In genomic region chr10:49594594-49594993, GRCh38 we compare ENCODE assay signal across 8 cellular contexts. TPM values are rescaled to one million over a fixed set of nuclear protein-coding genes. Genes with fewer than 3 reads are reported as not detected.
DNase-seq lines count a peak whose midpoint lies in the region; ATAC-seq, FAIRE-seq and TF ChIP-seq lines count a peak whose summit lies in the region.

No MANE protein-coding gene starts in this region.

- H4K20me1 ChIP-seq in H1 (replicated peaks in 1 of 2; ENCODE audit: control insufficient read depth in 1 of 2, insufficient read depth in 2 of 2, low read length in 2 of 2), result no peaks in the 10 kb centered on the region

- no peak overlapping the region for H3K4ac ChIP-seq in H1 (replicated peaks; ENCODE audit: insufficient read length, low read depth, low read length)

- no TSS peak for BruUV-seq in Panc1 (replicated peaks; lab: Mats Ljungman, UMichigan)

- no peak overlapping the region for H3K14ac ChIP-seq in H1 (ENCODE audit: insufficient read length)

- 0 out of 2 replicates have a peak overlapping the region, but pooled peaks have one; percentile 63 for H2AFZ ChIP-seq in H1 (ENCODE audit: low read length)

- H3K9ac ChIP-seq in H1 (replicated peaks in 1 of 4; ENCODE audit: extremely low read depth in 1 of 4, low read depth in 3 of 4, low read length in 3 of 4), result no peak overlapping the region

- no peak overlapping the region for H3K23ac ChIP-seq in H1 (ENCODE audit: insufficient read length)

- H3K4me3 ChIP-seq in Panc1 (ENCODE audit: low read depth in 2 of 2, low read length in 2 of 2) (no peak overlapping the region), H1 (ENCODE audit: extremely low read depth in 1 of 4, insufficient read depth in 2 of 4, low read depth in 3 of 4, low read length in 4 of 4) (no peak overlapping the region)

- no peak overlapping the region for H3K4me3 Mint-ChIP-seq in memory B cell

- peak; percentile 93 for FAIRE-seq in H1 (lab: Jason Lieb, UNC)

- DNase-seq in NCI-H510A treated with DMSO at 0.1 percent for 48 hours (lab: John Stamatoyannopoulos, UW), result peak; percentile 61
- DNase-seq in NCI-H510A (lab: John Stamatoyannopoulos, UW), result no peak
- DNase-seq in HT-29 (ENCODE audit: low spot score), result peak; percentile 83
- DNase-seq in Panc1 (ENCODE audit: low read depth, low spot score), result peak; percentile 53
- DNase-seq in H1 (ENCODE audit: low read depth in 1 of 2, low spot score in 2 of 2), result peak in 1 of 2 experiments; percentile 77
- no peak for DNase-seq in memory B cell (ENCODE audit: low spot score in 2 of 2)

- no peak overlapping the region; the same call in 1 of the 2 replicates for H2BK12ac ChIP-seq in H1 (ENCODE audit: low read depth, low read length)

- no peak overlapping the region for H2AK5ac ChIP-seq in H1 (ENCODE audit: low read depth, low read length)

- intact Hi-C loops in Panc1 (cut with micrococcal nuclease; ENCODE audit: unreplicated experiment), result loop anchor here (5.0 to 10.0 kb wide), 3 partner anchors 188 to 628 kb away; no protein-coding TSS in a partner anchor

- peak; percentile 96 for TF ChIP-seq RAD21 in H1 (IDR thresholded peaks at IDR 0.05 in 1 of 2, conservative IDR thresholded peaks at IDR 0.05 in 1 of 2; ENCODE audit: low read depth in 2 of 2, low read length in 2 of 2)

- H3K4me2 ChIP-seq in H1 (ENCODE audit: insufficient read depth in 1 of 2, low read depth in 2 of 2, low read length in 2 of 2), result no peak overlapping the region; a peak in 1 of 4 replicates

- H3K27ac ChIP-seq in Panc1 (ENCODE audit: low read length) (no peak overlapping the region), H1 (ENCODE audit: low read depth, low read length) (no peak overlapping the region)

- peaks cover 5% of the 10 kb centered on the region for H3K9me3 Mint-ChIP-seq in memory B cell

- POLR2A ChIA-PET in Panc1 (lab: Charles Lee), result no interaction called here
- POLR2A ChIA-PET in H1 (lab: Charles Lee; ENCODE audit: partially characterized antibody), result no interaction called here

- no peak overlapping the region for H4K91ac ChIP-seq in H1 (replicated peaks; ENCODE audit: insufficient read length, low read length)

- H2BK120ac ChIP-seq in H1 (replicated peaks; ENCODE audit: low read depth, low read length), result no peak overlapping the region

- H4K5ac ChIP-seq in H1 (ENCODE audit: insufficient read length, low read depth, low read length), result no peak overlapping the region

- no peak overlapping the region for H3K56ac ChIP-seq in H1 (replicated peaks; ENCODE audit: insufficient read length, low read depth, low read length)

- H3K36me3 ChIP-seq in Panc1 (ENCODE audit: control insufficient read depth, insufficient read depth, low read length), result no peaks in the 10 kb centered on the region
- no peaks in the 10 kb centered on the region for H3K36me3 ChIP-seq in H1 (ENCODE audit: control insufficient read depth in 2 of 4, insufficient read depth in 4 of 4, low read length in 3 of 4)

- no peak overlapping the region for H2BK20ac ChIP-seq in H1 (ENCODE audit: low read length)

- no peak for TF ChIP-seq EP300 in H1 (IDR thresholded peaks at IDR 0.05; ENCODE audit: borderline replicate concordance in 1 of 2, low read depth in 2 of 2, low read length in 2 of 2)

- H2BK5ac ChIP-seq in H1 (ENCODE audit: low read depth, low read length), result no peak overlapping the region

- no peaks in the 10 kb centered on the region for H3K36me3 Mint-ChIP-seq in memory B cell

- H2BK15ac ChIP-seq in H1 (ENCODE audit: low read length), result no peak overlapping the region

- peaks cover 6% of the 10 kb centered on the region for H3K4me1 Mint-ChIP-seq in memory B cell

- no peak overlapping the region for H3K27ac Mint-ChIP-seq in memory B cell

- H3K27me3 ChIP-seq in Panc1 (ENCODE audit: control insufficient read depth, insufficient read depth, low read length) (peaks cover 2% of the 10 kb centered on the region; the same call in 1 of the 2 replicates), H1 (replicated peaks in 1 of 4; ENCODE audit: control insufficient read depth in 3 of 4, extremely low read depth in 1 of 4, insufficient read depth in 3 of 4, low read length in 3 of 4) (peaks cover 0 to 7% (median 0%) of the 10 kb centered on the region in 4 experiments; a peak in 3 of 7 replicates)

- peak; percentile 91 for TF ChIP-seq CTCF in Panc1 (IDR thresholded peaks at IDR 0.05)
- TF ChIP-seq CTCF in H1 (IDR thresholded peaks at IDR 0.05; ENCODE audit: control extremely low read depth in 1 of 3, insufficient read depth in 1 of 3, low read depth in 1 of 3, low read length in 3 of 3), result peak; percentile 65 to 88 (median 80)

- H3K23me2 ChIP-seq in H1 (ENCODE audit: low read depth, low read length), result no peaks in the 10 kb centered on the region

- no peaks in the 10 kb centered on the region for H3K79me2 ChIP-seq in H1 (ENCODE audit: control insufficient read depth in 1 of 2, insufficient read depth in 2 of 2, low read length in 2 of 2)

- CTCF ChIA-PET in Panc1 (lab: Charles Lee) (interaction anchor here (1.5 kb wide), 1 partner anchor 187 kb away, joined by 5 read pairs; no protein-coding TSS in a partner anchor), H1 (lab: Charles Lee; ENCODE audit: partially characterized antibody) (interaction anchor here (0.7 to 4.6 kb wide), 26 partner anchors 11 to 237 kb away, joined by 3 to 36 read pairs (median 4); partner anchors contain the start of genes CHAT and ERCC6)

- H3K79me1 ChIP-seq in H1 (ENCODE audit: low read depth, low read length), result no peaks in the 10 kb centered on the region

- ATAC-seq in Panc1, result peak; percentile 64
- ATAC-seq in memory B cell (ENCODE audit: low read depth), result peak; percentile 34
- ATAC-seq in HG02884 (IDR thresholded peaks at IDR 0.05; ENCODE audit: unreplicated experiment), result no peak
- ATAC-seq in HG02981 (IDR thresholded peaks at IDR 0.05; ENCODE audit: unreplicated experiment), result no peak

- H3K4me1 ChIP-seq in Panc1 (ENCODE audit: control insufficient read depth, insufficient read depth, low read length) (peaks cover 2% of the 10 kb centered on the region; the same call in 1 of the 2 replicates), H1 (replicated peaks in 1 of 4; ENCODE audit: control insufficient read depth in 3 of 4, insufficient read depth in 4 of 4, low read length in 3 of 4) (peaks cover 0 to 4% (median under 1%) of the 10 kb centered on the region in 4 experiments; a peak in 2 of 7 replicates)

- 15% methylated on average over 6 of the region's 6 CpGs; no CpG with 5 or more reads in 1 of the 2 experiments for WGBS in H1 (ENCODE audit: extremely low coverage in 1 of 2, insufficient coverage in 1 of 2, insufficient read length in 1 of 2, insufficient replicate concordance in 2 of 2, low coverage in 1 of 2, low lambda C conversion rate in 2 of 2, missing lambda C conversion rate in 1 of 2), 2 experiments

- no peak overlapping the region for H3K18ac ChIP-seq in H1 (ENCODE audit: extremely low read depth, low read length)

- in situ Hi-C loops in Panc1 (cut with HindIII; ENCODE audit: low pct_unique_long_range_greater_than_20kb, low sequenced_read_pairs), result no loop called here

- H3K27me3 Mint-ChIP-seq in memory B cell, result peaks cover 26% of the 10 kb centered on the region

- H3K9me3 ChIP-seq in Panc1 (ENCODE audit: control insufficient read depth, insufficient read depth, low read depth, low read length), result no peaks in the 10 kb centered on the region
- H3K9me3 ChIP-seq in H1 (ENCODE audit: insufficient read depth in 2 of 2, low read depth in 1 of 2, low read length in 1 of 2), result no peaks in the 10 kb centered on the region

- H4K8ac ChIP-seq in H1 (ENCODE audit: extremely low read depth, insufficient read depth, low read length), result no peak overlapping the region

- TF ChIP-seq POLR2A in H1 (IDR thresholded peaks at IDR 0.05; ENCODE audit: control extremely low read depth in 1 of 2, low read depth in 2 of 2, low read length in 2 of 2), result no peak

TF ChIP-seq in H1, 55 proteins besides CTCF, POLR2A, EP300 and RAD21 (continues in another document):
- no peak for TF ChIP-seq SP4 (IDR thresholded peaks at IDR 0.05; ENCODE audit: low read length)

RNA-seq across cellular contexts. Expression of gene SLC18A3, which starts 15.5 kb away (rescaled TPM):
- not detected in 2 replicates for total RNA-seq in HT-29 (2014; rRNA removed; shearing (Covaris generic))
- not detected for total RNA-seq in Panc1 (2021; ENCODE audit: unreplicated experiment)
- not detected for polyA plus RNA-seq in Panc1 (2012; ENCODE audit: insufficient read length)
- total RNA-seq in H1 (2021; fragmentation: NEBNext Ultra II Directional; extraction: Animal tissue kit (Norgen Biotek cat#: 25700)), result 0.13 TPM in 1 of 2 replicates, not detected in the other
- 0.17 and 0.28 TPM in 2 replicates for polyA plus RNA-seq in H1 (2011; rRNA removed)
- 0.10 TPM for polyA plus RNA-seq in H1 (2011; cell fraction: cytosol; rRNA removed)
- 0.06 TPM for polyA plus RNA-seq in H1 (2011; cell fraction: nucleus; rRNA removed)
- 0.11 to 0.19 TPM (median 0.13 TPM) in 3 of 4 replicates, not detected in the other for polyA plus RNA-seq in H1 (2012, experiment 1 of 2)
- not detected for polyA plus RNA-seq in H1 (2012, experiment 2 of 2)
- 0.04 TPM for polyA plus RNA-seq in H1 (2013, experiment 1 of 2)
- 0.02 TPM for polyA plus RNA-seq in H1 (2013, experiment 2 of 2)
- polyA minus RNA-seq in H1 (2011; rRNA and poly(A)+ RNA removed), result not detected in 2 replicates
- polyA minus RNA-seq in H1 (2011; cell fraction: cytosol; rRNA and poly(A)+ RNA removed), result not detected
- polyA minus RNA-seq in H1 (2011; cell fraction: nucleus; rRNA and poly(A)+ RNA removed), result 0.20 TPM

RNA-seq across cellular contexts. Expression of gene CHAT, which starts 19.2 kb away (rescaled TPM):
- total RNA-seq in HT-29 (2014; rRNA removed; shearing (Covaris generic)), result not detected in 2 replicates
- total RNA-seq in Panc1 (2021; ENCODE audit: unreplicated experiment), result not detected
- polyA plus RNA-seq in Panc1 (2012; ENCODE audit: insufficient read length), result not detected
- total RNA-seq in H1 (2021; fragmentation: NEBNext Ultra II Directional; extraction: Animal tissue kit (Norgen Biotek cat#: 25700)), result not detected in 2 replicates
- not detected in 2 replicates for polyA plus RNA-seq in H1 (2011; rRNA removed)
- 0.03 TPM for polyA plus RNA-seq in H1 (2011; cell fraction: cytosol; rRNA removed)
- polyA plus RNA-seq in H1 (2011; cell fraction: nucleus; rRNA removed), result not detected
- polyA plus RNA-seq in H1 (2012, experiment 1 of 2), result not detected in 4 replicates
- polyA plus RNA-seq in H1 (2012, experiment 2 of 2), result not detected
- not detected for polyA plus RNA-seq in H1 (2013, experiment 1 of 2)
- not detected for polyA plus RNA-seq in H1 (2013, experiment 2 of 2)
- polyA minus RNA-seq in H1 (2011; rRNA and poly(A)+ RNA removed), result not detected in 2 replicates
- polyA minus RNA-seq in H1 (2011; cell fraction: cytosol; rRNA and poly(A)+ RNA removed), result not detected
- not detected for polyA minus RNA-seq in H1 (2011; cell fraction: nucleus; rRNA and poly(A)+ RNA removed)

RNA-seq across cellular contexts. Expression of gene ERCC6, which starts 55.7 kb away (rescaled TPM):
- 4.2 and 5.3 TPM in 2 replicates for total RNA-seq in HT-29 (2014; rRNA removed; shearing (Covaris generic))
- total RNA-seq in Panc1 (2021; ENCODE audit: unreplicated experiment), result 19.1 TPM
- 9.2 TPM for polyA plus RNA-seq in Panc1 (2012; ENCODE audit: insufficient read length)
- total RNA-seq in H1 (2021; fragmentation: NEBNext Ultra II Directional; extraction: Animal tissue kit (Norgen Biotek cat#: 25700)), result 11.9 and 15.8 TPM in 2 replicates
- polyA plus RNA-seq in H1 (2011; rRNA removed), result 3.9 and 4.1 TPM in 2 replicates
- polyA plus RNA-seq in H1 (2011; cell fraction: cytosol; rRNA removed), result 4.2 TPM
- polyA plus RNA-seq in H1 (2011; cell fraction: nucleus; rRNA removed), result 11.3 TPM
- polyA plus RNA-seq in H1 (2012, experiment 1 of 2), result 3.6 to 5.8 TPM (median 4.4 TPM) in 4 replicates
- 0.16 TPM for polyA plus RNA-seq in H1 (2012, experiment 2 of 2)
- polyA plus RNA-seq in H1 (2013, experiment 1 of 2), result 3.1 TPM
- polyA plus RNA-seq in H1 (2013, experiment 2 of 2), result 2.6 TPM
- 40.8 and 41.5 TPM in 2 replicates for polyA minus RNA-seq in H1 (2011; rRNA and poly(A)+ RNA removed)
- 6.8 TPM for polyA minus RNA-seq in H1 (2011; cell fraction: cytosol; rRNA and poly(A)+ RNA removed)
- 24.9 TPM for polyA minus RNA-seq in H1 (2011; cell fraction: nucleus; rRNA and poly(A)+ RNA removed)

Comparison
In these comparisons a context has a peak if more than half of its experiments do, and no peak if none do; other contexts are left out.
1. DNase-seq: peak in NCI-H510A treated with DMSO at 0.1 percent for 48 hours (single experiment), HT-29 (single experiment) and Panc1 (single experiment); none in NCI-H510A (single experiment) and memory B cell (0 of 2).
2. ATAC-seq: peak in Panc1 (single experiment) and memory B cell (single experiment); none in HG02884 (single experiment) and HG02981 (single experiment).